8 cellular contexts compared by ENCODE assay signal in the genomic region with DNA sequence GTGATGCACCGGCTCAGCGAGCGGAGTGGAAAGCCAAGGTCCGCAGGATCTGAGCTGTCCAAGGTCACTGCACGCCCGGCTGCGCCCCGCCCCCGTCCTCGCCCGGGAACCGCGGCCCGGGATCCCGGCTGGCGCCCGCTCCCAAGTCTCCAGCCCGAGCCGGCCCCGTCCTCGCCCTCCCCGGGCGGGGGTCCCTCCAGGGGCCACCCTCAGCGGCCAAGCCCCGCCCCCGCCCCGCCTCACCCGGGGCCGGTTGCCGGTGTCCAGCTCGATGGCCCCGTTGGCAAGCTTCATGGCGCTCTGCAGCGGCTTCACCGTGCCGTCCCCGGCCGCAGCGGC. TPM values are rescaled to one million over a fixed set of nuclear protein-coding genes. Genes with fewer than 3 reads are reported as not detected.
DNase-seq lines count a peak whose midpoint lies in the region; ATAC-seq and TF ChIP-seq lines count a peak whose summit lies in the region.

No MANE protein-coding gene starts in this region.

- H3K4me3 ChIP-seq in astrocyte of the spinal cord (ENCODE audit: low read depth, low read length), result peak overlapping the region; percentile 56

- TF ChIP-seq CTCF in CD14-positive monocyte (IDR thresholded peaks at IDR 0.05), result no peak
- no peak for TF ChIP-seq CTCF in astrocyte of the spinal cord (IDR thresholded peaks at IDR 0.05; ENCODE audit: low read depth, low read length)

- intact Hi-C loops in CD14-positive monocyte (cut with micrococcal nuclease), result loop anchor here (2.0 to 5.0 kb wide), 3 partner anchors 40 to 158 kb away; a partner anchor contains a TSS

- H3K4me1 Mint-ChIP-seq in CD14-positive monocyte, result peaks cover 51% of the 10 kb centered on the region
- H3K4me1 Mint-ChIP-seq in immature natural killer cell, result peaks cover 38 to 39% of the 10 kb centered on the region in 2 donors
- peaks cover 31 to 51% of the 10 kb centered on the region in 2 donors for H3K4me1 Mint-ChIP-seq in stimulated activated naive B cell treated with anti-CD40 and anti-IgM and Interleukin-4, amounts not matched to agents 10 μg/mL and 1 μg/mL and 100 μg/mL, for 72 hours

- DNase-seq in CD14-positive monocyte (ENCODE audit: low spot score), result no peak
- DNase-seq in HT-29 (ENCODE audit: low spot score), result peak; percentile 32
- peak; percentile 22 for DNase-seq in astrocyte of the spinal cord (ENCODE audit: low read depth, low spot score)
- no peak for DNase-seq in immature natural killer cell
- no peak for DNase-seq in stimulated activated naive B cell treated with anti-CD40 and anti-IgM and Interleukin-4, amounts not matched to agents 10 μg/mL and 1 μg/mL and 100 μg/mL, for 72 hours
- no peak for DNase-seq in NCI-H128 (lab: John Stamatoyannopoulos, UW; ENCODE audit: unreplicated experiment)

- H3K36me3 Mint-ChIP-seq in CD14-positive monocyte (peaks cover 19 to 41% of the 10 kb centered on the region in 2 donors), immature natural killer cell (peaks cover 9 to 14% (median 10%) of the 10 kb centered on the region in 3 donors)
- peaks cover 35 to 40% of the 10 kb centered on the region in 2 donors for H3K36me3 Mint-ChIP-seq in stimulated activated naive B cell treated with anti-CD40 and anti-IgM and Interleukin-4, amounts not matched to agents 10 μg/mL and 1 μg/mL and 100 μg/mL, for 72 hours

- peak overlapping the region; percentile 85 to 93 for H3K4me3 Mint-ChIP-seq in CD14-positive monocyte
- H3K4me3 Mint-ChIP-seq in immature natural killer cell, result peak overlapping the region; percentile 69 to 81 (median 76)
- peak overlapping the region; percentile 85 to 87 for H3K4me3 Mint-ChIP-seq in stimulated activated naive B cell treated with anti-CD40 and anti-IgM and Interleukin-4, amounts not matched to agents 10 μg/mL and 1 μg/mL and 100 μg/mL, for 72 hours

- H3K9me3 Mint-ChIP-seq in CD14-positive monocyte, result no peaks in the 10 kb centered on the region
- no peaks in the 10 kb centered on the region for H3K9me3 Mint-ChIP-seq in immature natural killer cell
- H3K9me3 Mint-ChIP-seq in stimulated activated naive B cell treated with anti-CD40 and anti-IgM and Interleukin-4, amounts not matched to agents 10 μg/mL and 1 μg/mL and 100 μg/mL, for 72 hours, result no peaks in the 10 kb centered on the region

- in situ Hi-C loops in astrocyte of the spinal cord (cut with HindIII; ENCODE audit: low sequenced_read_pairs), result no loop called here

- ATAC-seq in GM19438 (IDR thresholded peaks at IDR 0.05; ENCODE audit: low read depth, unreplicated experiment), result peak; percentile 11
- peak; percentile 0 to 3 for ATAC-seq in stimulated activated naive B cell treated with anti-CD40 and anti-IgM and Interleukin-4, amounts not matched to agents 10 μg/mL and 1 μg/mL and 100 μg/mL, for 72 hours (replicated peaks)
- no peak for ATAC-seq in activated CD4-positive, CD25-positive, alpha-beta regulatory T cell treated with anti-CD3 and anti-CD28 coated beads, Interleukin-2, amount 50 U/mL, for 24 hours

- H3K27ac Mint-ChIP-seq in CD14-positive monocyte (peak overlapping the region; percentile 96 to 99 (median 98)), immature natural killer cell (peak overlapping the region in 5 of 6 donors; percentile 61 to 79 (median 72))
- peak overlapping the region; percentile 65 for H3K27ac Mint-ChIP-seq in stimulated activated naive B cell treated with anti-CD40 and anti-IgM and Interleukin-4, amounts not matched to agents 10 μg/mL and 1 μg/mL and 100 μg/mL, for 72 hours

- H3K27me3 Mint-ChIP-seq in CD14-positive monocyte (ENCODE audit: low read depth in 3 of 3) (no peaks in the 10 kb centered on the region), immature natural killer cell (ENCODE audit: low read depth in 3 of 3) (peaks cover 26 to 42% (median 37%) of the 10 kb centered on the region in 3 donors)
- no peaks in the 10 kb centered on the region for H3K27me3 Mint-ChIP-seq in stimulated activated naive B cell treated with anti-CD40 and anti-IgM and Interleukin-4, amounts not matched to agents 10 μg/mL and 1 μg/mL and 100 μg/mL, for 72 hours

RNA-seq across cellular contexts. Expression of a gene that starts 0.2 kb away (rescaled TPM):
- polyA plus RNA-seq in CD14-positive monocyte (1 to 10 TPM; 1.2 to 1.6 TPM), immature natural killer cell (1 to 10 TPM in 1 of 3 donors, under 1 TPM in 2; 0.65 to 1.3 (median 0.96) TPM)
- total RNA-seq in HT-29 (2014; rRNA removed; shearing (Covaris generic)), result 11.7 and 19.1 TPM in 2 replicates

RNA-seq across cellular contexts. Expression of a gene that starts 0.8 kb away (rescaled TPM):
- polyA plus RNA-seq in CD14-positive monocyte (1 to 10 TPM; 2.2 to 3.2 TPM), immature natural killer cell (10 to 100 TPM; 20.6 to 91.6 (median 30.0) TPM)
- 48.0 and 48.3 TPM in 2 replicates for total RNA-seq in HT-29 (2014; rRNA removed; shearing (Covaris generic))

RNA-seq across cellular contexts. Expression of a gene that starts 19.0 kb away (rescaled TPM):
- polyA plus RNA-seq in CD14-positive monocyte (10 to 100 TPM in 1 of 2 donors, 1 to 10 TPM in 1; 10.0 to 15.1 TPM), immature natural killer cell (10 to 100 TPM in 2 of 3 donors, 1 to 10 TPM in 1; 4.7 to 14.5 (median 13.4) TPM)
- 71.3 and 83.7 TPM in 2 replicates for total RNA-seq in HT-29 (2014; rRNA removed; shearing (Covaris generic))

RNA-seq across cellular contexts. Expression of a gene that starts 34.0 kb away (rescaled TPM):
- polyA plus RNA-seq in CD14-positive monocyte (10 to 100 TPM; 16.5 to 18.3 TPM), immature natural killer cell (10 to 100 TPM; 28.0 to 42.7 (median 35.2) TPM)
- 107 and 116 TPM in 2 replicates for total RNA-seq in HT-29 (2014; rRNA removed; shearing (Covaris generic))

Comparison
In these comparisons a context has a peak if more than half of its experiments do, and no peak if none do; other contexts are left out.
1. DNase-seq: peak in HT-29 (single experiment) and astrocyte of the spinal cord (single experiment); none in CD14-positive monocyte (single experiment), immature natural killer cell (0 of 3), stimulated activated naive B cell treated with anti-CD40 and anti-IgM and Interleukin-4, amounts not matched to agents 10 μg/mL and 1 μg/mL and 100 μg/mL, for 72 hours (single experiment) and NCI-H128 (single experiment).
2. ATAC-seq: peak in GM19438 (single experiment) and stimulated activated naive B cell treated with anti-CD40 and anti-IgM and Interleukin-4, amounts not matched to agents 10 μg/mL and 1 μg/mL and 100 μg/mL, for 72 hours (2 of 2); none in activated CD4-positive, CD25-positive, alpha-beta regulatory T cell treated with anti-CD3 and anti-CD28 coated beads, Interleukin-2, amount 50 U/mL, for 24 hours (0 of 2).
3. RNA of a gene that starts 0.8 kb away (polyA plus RNA-seq): 20.6 to 91.6 TPM in immature natural killer cell; 2.2 to 3.2 TPM in CD14-positive monocyte; every median in the first group is over 4 times any median in the second.
4. Peak in every context shown above with its lines, with median percentiles within 50 percentile points of each other: H3K27ac Mint-ChIP-seq and H3K4me3 Mint-ChIP-seq.